In the genomic region with DNA sequence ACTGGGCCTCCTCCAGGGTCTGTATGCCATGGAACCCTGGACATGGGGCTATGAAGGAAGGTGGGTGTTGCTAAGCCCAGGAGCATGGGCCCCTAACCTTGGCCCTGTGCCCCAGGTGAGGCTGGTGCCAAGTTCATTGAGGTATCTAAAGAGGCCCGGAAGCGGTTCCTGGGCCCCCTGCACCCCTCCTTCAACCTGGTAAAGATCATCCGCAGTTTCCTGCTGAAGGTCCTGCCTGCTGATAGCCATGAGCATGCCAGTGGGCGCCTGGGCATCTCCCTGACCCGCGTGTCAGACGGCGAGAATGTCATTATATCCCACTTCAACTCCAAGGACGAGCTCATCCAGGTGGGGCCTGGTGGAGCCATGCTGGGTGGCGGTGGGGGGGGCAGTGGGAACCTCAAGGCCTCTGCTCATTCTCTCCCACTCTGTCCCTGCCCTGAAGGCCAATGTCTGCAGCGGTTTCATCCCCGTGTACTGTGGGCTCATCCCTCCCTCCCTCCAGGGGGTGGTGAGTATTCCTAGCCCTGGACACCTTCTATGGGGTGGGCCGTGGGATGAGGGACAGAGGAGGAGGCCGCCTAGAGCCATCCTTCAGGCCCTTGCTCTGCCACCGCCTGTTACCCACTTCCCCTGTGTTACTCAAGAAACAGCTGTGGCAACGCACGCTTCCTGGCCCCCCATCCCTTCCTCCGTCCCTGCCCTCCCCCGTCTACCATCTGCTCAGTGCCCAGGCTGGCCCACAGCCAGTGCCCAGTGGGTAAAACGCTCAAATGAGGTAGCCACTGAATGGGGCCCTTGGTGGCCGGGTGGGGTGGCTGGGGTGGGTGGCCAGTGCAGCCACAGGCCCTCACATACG, we compare ENCODE assay signal across 9 cellular contexts. TPM values are rescaled to one million over a fixed set of nuclear protein-coding genes. Genes with fewer than 3 reads are reported as not detected.
DNase-seq lines count a peak whose midpoint lies in the region; ATAC-seq and TF ChIP-seq lines count a peak whose summit lies in the region.
"Had no signal": no experiment of that assay in that cellular context is flagged by ENCODE, and none has a peak within 500 bp of the region (broad histone marks: within the 10 kb centered on the region; RNA-seq: fewer than 3 reads in every experiment).

No MANE protein-coding gene starts in this region.

- H3K4me1 ChIP-seq in mucosa of rectum (ENCODE audit: control insufficient read depth in 2 of 2, insufficient read depth in 2 of 2, low read length in 2 of 2), result peaks cover 32 to 54% of the 10 kb centered on the region in 2 donors

- H3K4me3 Mint-ChIP-seq in activated naive CD8-positive, alpha-beta T cell, result peak overlapping the region; percentile 30
- no peak overlapping the region for H3K4me3 Mint-ChIP-seq in activated naive CD8-positive, alpha-beta T cell treated with anti-CD3 and anti-CD28 coated beads for 36 hours
- peak overlapping the region in 4 of 5 experiments; percentile 41 to 81 (median 66) for H3K4me3 Mint-ChIP-seq in brain

- no peaks in the 10 kb centered on the region for H3K9me3 ChIP-seq in mucosa of rectum (ENCODE audit: control insufficient read depth in 2 of 2, low read length in 2 of 2)

- ATAC-seq in HG02884 (IDR thresholded peaks at IDR 0.05; ENCODE audit: unreplicated experiment), result no peak

- H3K27ac Mint-ChIP-seq in activated naive CD8-positive, alpha-beta T cell, result no peak overlapping the region
- H3K27ac Mint-ChIP-seq in activated naive CD8-positive, alpha-beta T cell treated with anti-CD3 and anti-CD28 coated beads for 36 hours, result no peak overlapping the region
- peak overlapping the region in 2 of 5 experiments; percentile 48 to 50 for H3K27ac Mint-ChIP-seq in brain
- H3K27ac Mint-ChIP-seq: activated naive CD4-positive, alpha-beta T cell treated with anti-CD3 and anti-CD28 coated beads for 36 hours had no signal

- TF ChIP-seq CTCF in brain (conservative IDR thresholded peaks at IDR 0.05), result no peak

- peak overlapping the region in 1 of 2 donors; percentile 91 for H3K9ac ChIP-seq in mucosa of rectum (ENCODE audit: low read depth in 1 of 2, low read length in 2 of 2)

- H3K27ac ChIP-seq in mucosa of rectum (ENCODE audit: low read depth in 2 of 2, low read length in 2 of 2), result peak overlapping the region in 1 of 2 donors; percentile 98

- peaks cover 14 to 21% of the 10 kb centered on the region in 2 donors for H3K36me3 ChIP-seq in mucosa of rectum (ENCODE audit: control insufficient read depth in 2 of 2, insufficient read depth in 2 of 2, low read length in 2 of 2)

- DNase-seq in activated naive CD8-positive, alpha-beta T cell treated with anti-CD3 and anti-CD28 coated beads for 36 hours, result no peak
- DNase-seq in NCI-H1436 treated with DMSO at 0.1 percent for 48 hours (lab: John Stamatoyannopoulos, UW), result no peak
- no peak for DNase-seq in stimulated activated CD4-positive, alpha-beta T cell treated with anti-CD3 and anti-CD28 coated beads, Interleukin-2, amount 100 ng/mL, for 24 hours
- DNase-seq in activated T-cell treated with anti-CD3 and anti-CD28 coated beads, Interleukin-2, amount 50 U/mL, for 48 hours, result no peak
- DNase-seq: activated naive CD4-positive, alpha-beta T cell treated with anti-CD3 and anti-CD28 coated beads for 36 hours had no signal

- H3K27me3 ChIP-seq in mucosa of rectum (ENCODE audit: control insufficient read depth in 2 of 2, insufficient read depth in 2 of 2, low read length in 2 of 2), result no peaks in the 10 kb centered on the region

- H3K27me3 Mint-ChIP-seq in activated naive CD8-positive, alpha-beta T cell, result no peaks in the 10 kb centered on the region
- peaks cover 3% of the 10 kb centered on the region for H3K27me3 Mint-ChIP-seq in activated naive CD8-positive, alpha-beta T cell treated with anti-CD3 and anti-CD28 coated beads for 36 hours
- peaks cover 10% of the 10 kb centered on the region for H3K27me3 Mint-ChIP-seq in brain

- peaks cover 14% of the 10 kb centered on the region for H3K4me1 Mint-ChIP-seq in activated naive CD8-positive, alpha-beta T cell (ENCODE audit: low read depth)
- peaks cover 18% of the 10 kb centered on the region for H3K4me1 Mint-ChIP-seq in activated naive CD8-positive, alpha-beta T cell treated with anti-CD3 and anti-CD28 coated beads for 36 hours
- peaks cover 22% of the 10 kb centered on the region for H3K4me1 Mint-ChIP-seq in brain

- no peaks in the 10 kb centered on the region for H3K9me3 Mint-ChIP-seq in activated naive CD8-positive, alpha-beta T cell (ENCODE audit: low read depth)
- H3K9me3 Mint-ChIP-seq in activated naive CD8-positive, alpha-beta T cell treated with anti-CD3 and anti-CD28 coated beads for 36 hours, result no peaks in the 10 kb centered on the region
- H3K9me3 Mint-ChIP-seq in brain, result peaks cover 0 to 4% (median 0%) of the 10 kb centered on the region in 5 experiments
- H3K9me3 Mint-ChIP-seq: activated naive CD4-positive, alpha-beta T cell treated with anti-CD3 and anti-CD28 coated beads for 36 hours had no signal

- peak overlapping the region; percentile 78 to 82 for H3K4me3 ChIP-seq in mucosa of rectum (ENCODE audit: low read length in 2 of 2)

- no peaks in the 10 kb centered on the region for H3K36me3 Mint-ChIP-seq in activated naive CD8-positive, alpha-beta T cell
- peaks cover 9% of the 10 kb centered on the region for H3K36me3 Mint-ChIP-seq in activated naive CD8-positive, alpha-beta T cell treated with anti-CD3 and anti-CD28 coated beads for 36 hours
- peaks cover 7% of the 10 kb centered on the region for H3K36me3 Mint-ChIP-seq in brain

RNA-seq across cellular contexts. Expression of a gene that starts 3.0 kb away (rescaled TPM):
- total RNA-seq in activated naive CD8-positive, alpha-beta T cell treated with anti-CD3 and anti-CD28 coated beads for 36 hours, result 10 to 100 TPM; 32.7 to 34.7 TPM
- 67.9 TPM for polyA plus RNA-seq in brain (ENCODE audit: insufficient read depth, low read depth, low replicate concordance)

RNA-seq across cellular contexts. Expression of a gene that starts 6.0 kb away (rescaled TPM):
- 1 to 10 TPM in 1 of 2 experiments, under 1 TPM in 1; 0.76 to 1.1 TPM for total RNA-seq in activated naive CD8-positive, alpha-beta T cell treated with anti-CD3 and anti-CD28 coated beads for 36 hours
- 3.1 TPM for polyA plus RNA-seq in brain (ENCODE audit: insufficient read depth, low read depth, low replicate concordance)

RNA-seq across cellular contexts. Expression of a gene that starts 11.0 kb away (rescaled TPM):
- 10 to 100 TPM; 47.3 to 51.1 TPM for total RNA-seq in activated naive CD8-positive, alpha-beta T cell treated with anti-CD3 and anti-CD28 coated beads for 36 hours
- 114 TPM for polyA plus RNA-seq in brain (ENCODE audit: insufficient read depth, low read depth, low replicate concordance)

RNA-seq across cellular contexts. Expression of a gene that starts 12.0 kb away (rescaled TPM):
- total RNA-seq in activated naive CD8-positive, alpha-beta T cell treated with anti-CD3 and anti-CD28 coated beads for 36 hours, result 1,000 to 10,000 TPM; 3,139 to 3,274 TPM
- 1,764 TPM for polyA plus RNA-seq in brain (ENCODE audit: insufficient read depth, low read depth, low replicate concordance)

RNA-seq across cellular contexts. Expression of a gene that starts 16.7 kb away (rescaled TPM):
- total RNA-seq in activated naive CD8-positive, alpha-beta T cell treated with anti-CD3 and anti-CD28 coated beads for 36 hours, result 10 to 100 TPM; 29.4 to 30.5 TPM
- polyA plus RNA-seq in brain (ENCODE audit: insufficient read depth, low read depth, low replicate concordance), result 5.9 TPM
